2 cellular contexts compared by ENCODE assay signal in the genomic region with DNA sequence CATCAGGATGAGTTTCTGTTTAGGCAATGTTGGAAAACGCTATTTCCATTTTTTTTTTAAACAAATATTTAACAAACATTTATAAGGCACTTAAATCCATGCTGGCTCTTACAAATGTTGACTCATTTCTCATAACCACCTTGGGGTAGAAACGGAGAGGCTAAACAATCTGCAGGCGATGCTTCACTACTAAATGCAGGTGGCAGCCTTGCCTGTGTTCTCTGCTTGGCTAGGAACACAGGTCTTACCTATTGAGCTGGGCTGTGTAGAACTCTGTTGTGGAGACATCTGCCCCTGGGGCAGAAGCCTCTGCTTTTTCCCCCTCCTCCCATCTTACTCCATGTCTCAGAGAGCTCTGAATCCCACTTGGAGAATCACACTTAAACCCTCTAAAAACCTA.
TF ChIP-seq lines count a peak whose summit lies in the region.

No MANE protein-coding gene starts in this region.

TF ChIP-seq in HCT116, 20 proteins besides CTCF, POLR2A, EP300 and RAD21:
- no peak for TF ChIP-seq EZH2 (IDR thresholded peaks at IDR 0.05)
- TF ChIP-seq SP1 (IDR thresholded peaks at IDR 0.05; ENCODE audit: low read depth) = no peak
- TF ChIP-seq SIN3A (IDR thresholded peaks at IDR 0.05; ENCODE audit: low read depth) = no peak
- no peak for TF ChIP-seq CBX3 (IDR thresholded peaks at IDR 0.05; ENCODE audit: low read depth)
- TF ChIP-seq REST (IDR thresholded peaks at IDR 0.05; ENCODE audit: low read depth) = no peak
- TF ChIP-seq, protein P1, sequence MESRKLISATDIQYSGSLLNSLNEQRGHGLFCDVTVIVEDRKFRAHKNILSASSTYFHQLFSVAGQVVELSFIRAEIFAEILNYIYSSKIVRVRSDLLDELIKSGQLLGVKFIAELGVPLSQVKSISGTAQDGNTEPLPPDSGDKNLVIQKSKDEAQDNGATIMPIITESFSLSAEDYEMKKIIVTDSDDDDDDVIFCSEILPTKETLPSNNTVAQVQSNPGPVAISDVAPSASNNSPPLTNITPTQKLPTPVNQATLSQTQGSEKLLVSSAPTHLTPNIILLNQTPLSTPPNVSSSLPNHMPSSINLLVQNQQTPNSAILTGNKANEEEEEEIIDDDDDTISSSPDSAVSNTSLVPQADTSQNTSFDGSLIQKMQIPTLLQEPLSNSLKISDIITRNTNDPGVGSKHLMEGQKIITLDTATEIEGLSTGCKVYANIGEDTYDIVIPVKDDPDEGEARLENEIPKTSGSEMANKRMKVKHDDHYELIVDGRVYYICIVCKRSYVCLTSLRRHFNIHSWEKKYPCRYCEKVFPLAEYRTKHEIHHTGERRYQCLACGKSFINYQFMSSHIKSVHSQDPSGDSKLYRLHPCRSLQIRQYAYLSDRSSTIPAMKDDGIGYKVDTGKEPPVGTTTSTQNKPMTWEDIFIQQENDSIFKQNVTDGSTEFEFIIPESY (IDR thresholded peaks at IDR 0.05; ENCODE audit: extremely low read depth, insufficient replicate concordance, low read length) = no peak
- no peak for TF ChIP-seq POLR2AphosphoS5 (IDR thresholded peaks at IDR 0.05; ENCODE audit: low read depth, low read length)
- TF ChIP-seq ATF3 (IDR thresholded peaks at IDR 0.05) = no peak
- no peak for TF ChIP-seq ZFX (IDR thresholded peaks at IDR 0.05)
- TF ChIP-seq ZNF274 (IDR thresholded peaks at IDR 0.05; ENCODE audit: low read depth, low read length) = no peak
- TF ChIP-seq EGR1 (IDR thresholded peaks at IDR 0.05; ENCODE audit: low read depth) = no peak
- no peak for TF ChIP-seq CEBPB (IDR thresholded peaks at IDR 0.05; ENCODE audit: low read depth)
- no peak for TF ChIP-seq SRF (IDR thresholded peaks at IDR 0.05; ENCODE audit: low read depth)
- no peak for TF ChIP-seq MAX (IDR thresholded peaks at IDR 0.05)
- no peak for TF ChIP-seq TCF7L2 (IDR thresholded peaks at IDR 0.05; ENCODE audit: borderline replicate concordance, extremely low read depth, insufficient read depth, insufficient read length)
- TF ChIP-seq EZH2phosphoT487 (IDR thresholded peaks at IDR 0.05; ENCODE audit: borderline replicate concordance) = no peak
- no peak for TF ChIP-seq ELF1 (IDR thresholded peaks at IDR 0.05; ENCODE audit: borderline replicate concordance, low read depth)

TF ChIP-seq in H1, 55 proteins besides CTCF, POLR2A, EP300 and RAD21:
- TF ChIP-seq EGR1 (IDR thresholded peaks at IDR 0.05; ENCODE audit: borderline replicate concordance, low read depth, low read length) = no peak
- no peak for TF ChIP-seq TCF12 (IDR thresholded peaks at IDR 0.05; ENCODE audit: low read depth, low read length)
- no peak for TF ChIP-seq ASH2L (IDR thresholded peaks at IDR 0.05; ENCODE audit: low read length)
- no peak for TF ChIP-seq SRF (IDR thresholded peaks at IDR 0.05; ENCODE audit: low read depth, low read length)
TF ChIP-seq in H1: peak in this region for 0.
